ENCODE assay signal across 28 cellular contexts in the genomic region with DNA sequence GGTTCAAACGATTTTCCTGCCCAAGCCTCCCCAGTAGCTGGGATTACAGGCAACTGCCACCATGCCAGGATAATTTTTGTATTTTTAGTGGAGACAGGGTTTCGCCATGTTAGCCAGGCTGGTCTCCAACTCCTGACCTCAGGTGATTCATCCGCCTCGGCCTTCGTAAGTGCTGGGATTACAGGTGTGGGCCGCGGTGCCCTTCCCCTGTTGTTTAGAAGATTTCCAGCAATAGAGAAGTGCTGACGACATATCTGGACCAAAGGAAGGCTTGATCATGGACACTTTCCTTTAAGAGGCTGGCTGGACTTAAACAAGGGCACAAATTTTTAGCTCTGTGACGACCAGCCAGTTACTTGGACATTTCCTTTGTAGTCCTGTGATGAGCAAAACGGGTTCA. TPM values are rescaled to one million over a fixed set of nuclear protein-coding genes. Genes with fewer than 3 reads are reported as not detected.
DNase-seq lines count a peak whose midpoint lies in the region; ATAC-seq and TF ChIP-seq lines count a peak whose summit lies in the region.
"Had no signal": no experiment of that assay in that cellular context is flagged by ENCODE, and none has a peak within 500 bp of the region (broad histone marks: within the 10 kb centered on the region; RNA-seq: fewer than 3 reads in every experiment).

No MANE protein-coding gene starts in this region.

- CTCF ChIA-PET in activated CD4-positive, alpha-beta memory T cell treated with anti-CD3 and anti-CD28 coated beads, Interleukin-2, amount 10 ng/mL, durations not matched to agents 7 days and 5 days (lab: Charles Lee), result interaction anchor here (1.4 to 1.7 kb wide), 2 partner anchors 13 to 71 kb away, joined by 6 read pairs; no protein-coding TSS in a partner anchor

- H3K27me3 Mint-ChIP-seq in stimulated activated memory B cell treated with anti-CD40 and anti-IgM and Interleukin-4, amounts not matched to agents 10 μg/mL and 1 μg/mL and 100 μg/mL, for 72 hours, result peaks cover 59% of the 10 kb centered on the region
- peaks cover 73% of the 10 kb centered on the region for H3K27me3 Mint-ChIP-seq in activated CD4-positive, alpha-beta memory T cell treated with anti-CD3 and anti-CD28 coated beads, Interleukin-2, amount 10 ng/mL, durations not matched to agents 7 days and 5 days

- TF ChIP-seq CTCF in right atrium auricular region (IDR thresholded peaks at IDR 0.05) (no peak), right lobe of liver (IDR thresholded peaks at IDR 0.05) (no peak)

- WGBS in right lobe of liver (ENCODE audit: insufficient coverage, low coverage, low lambda C conversion rate, missing lambda C conversion rate), result 84% methylated on average over 10 of the region's 10 CpGs

- POLR2A ChIA-PET in activated CD4-positive, alpha-beta memory T cell treated with anti-CD3 and anti-CD28 coated beads, Interleukin-2, amount 10 ng/mL, durations not matched to agents 7 days and 5 days (lab: Charles Lee), result interaction anchor here (2.3 to 2.5 kb wide), 2 partner anchors 14 to 51 kb away, joined by 5 to 9 read pairs; partner anchors contain the start of gene MT1X

- H3K4me3 Mint-ChIP-seq in stimulated activated memory B cell treated with anti-CD40 and anti-IgM and Interleukin-4, amounts not matched to agents 10 μg/mL and 1 μg/mL and 100 μg/mL, for 72 hours, result no peak overlapping the region
- no peak overlapping the region for H3K4me3 Mint-ChIP-seq in activated CD4-positive, alpha-beta memory T cell treated with anti-CD3 and anti-CD28 coated beads, Interleukin-2, amount 10 ng/mL, durations not matched to agents 7 days and 5 days

- H3K4me1 Mint-ChIP-seq in stimulated activated memory B cell treated with anti-CD40 and anti-IgM and Interleukin-4, amounts not matched to agents 10 μg/mL and 1 μg/mL and 100 μg/mL, for 72 hours, result peaks cover 43% of the 10 kb centered on the region
- peaks cover 20% of the 10 kb centered on the region for H3K4me1 Mint-ChIP-seq in activated CD4-positive, alpha-beta memory T cell treated with anti-CD3 and anti-CD28 coated beads, Interleukin-2, amount 10 ng/mL, durations not matched to agents 7 days and 5 days

- H3K9me3 ChIP-seq in right atrium auricular region, result no peaks in the 10 kb centered on the region
- H3K9me3 ChIP-seq in right lobe of liver, result no peaks in the 10 kb centered on the region
- H3K9me3 ChIP-seq: prostate gland had no signal

- TF ChIP-seq POLR2A in right lobe of liver (IDR thresholded peaks at IDR 0.05), result no peak

- no peaks in the 10 kb centered on the region for H3K36me3 ChIP-seq in right atrium auricular region
- no peaks in the 10 kb centered on the region for H3K36me3 ChIP-seq in right lobe of liver
- H3K36me3 ChIP-seq: BLaER1, prostate gland had no signal

- H3K27ac Mint-ChIP-seq in stimulated activated memory B cell treated with anti-CD40 and anti-IgM and Interleukin-4, amounts not matched to agents 10 μg/mL and 1 μg/mL and 100 μg/mL, for 72 hours, result peak overlapping the region; percentile 21
- H3K27ac Mint-ChIP-seq in activated CD4-positive, alpha-beta memory T cell treated with anti-CD3 and anti-CD28 coated beads, Interleukin-2, amount 10 ng/mL, durations not matched to agents 7 days and 5 days, result no peak overlapping the region
- H3K27ac Mint-ChIP-seq: activated CD8-positive, alpha-beta T cell treated with anti-CD3 and anti-CD28 coated beads for 36 hours had no signal

- intact Hi-C loops in cardiac septum (cut with DNase I), result no loop called here
- intact Hi-C loops in right lobe of liver (cut with DNase I), result no loop called here

- H3K27me3 ChIP-seq in right atrium auricular region (no peaks in the 10 kb centered on the region), right lobe of liver (no peaks in the 10 kb centered on the region)

- ATAC-seq in right lobe of liver (no peak), GM18870 (IDR thresholded peaks at IDR 0.05; ENCODE audit: unreplicated experiment) (no peak), SK-N-SH treated with all-trans-retinoic acid at 6 μM for 48 hours (no peak)
- ATAC-seq in stimulated activated memory B cell treated with anti-CD40 and anti-IgM and Interleukin-4, amounts not matched to agents 10 μg/mL and 1 μg/mL and 100 μg/mL, for 72 hours, result no peak
- ATAC-seq: activated CD4-positive, CD25-positive, alpha-beta regulatory T cell treated with anti-CD3 and anti-CD28 coated beads, Interleukin-2, amount 50 U/mL, for 24 hours; activated CD8-positive, alpha-beta T cell treated with anti-CD3 and anti-CD28 coated beads for 36 hours had no signal

- H3K4me1 ChIP-seq in right atrium auricular region (peaks cover 0 to 43% of the 10 kb centered on the region in 2 donors), right lobe of liver (peaks cover 0 to 11% (median 0%) of the 10 kb centered on the region in 4 donors)
- H3K4me1 ChIP-seq: BLaER1, prostate gland had no signal

- no peaks in the 10 kb centered on the region for H3K9me3 Mint-ChIP-seq in stimulated activated memory B cell treated with anti-CD40 and anti-IgM and Interleukin-4, amounts not matched to agents 10 μg/mL and 1 μg/mL and 100 μg/mL, for 72 hours
- no peaks in the 10 kb centered on the region for H3K9me3 Mint-ChIP-seq in activated CD4-positive, alpha-beta memory T cell treated with anti-CD3 and anti-CD28 coated beads, Interleukin-2, amount 10 ng/mL, durations not matched to agents 7 days and 5 days
- H3K9me3 Mint-ChIP-seq: activated CD8-positive, alpha-beta T cell treated with anti-CD3 and anti-CD28 coated beads for 36 hours had no signal

- H3K27ac ChIP-seq in right atrium auricular region, result peak overlapping the region; percentile 79 to 81
- peak overlapping the region in 2 of 3 donors; percentile 68 to 83 for H3K27ac ChIP-seq in right lobe of liver
- H3K27ac ChIP-seq: BLaER1, KMS-11 had no signal

- no peak for DNase-seq in right atrium auricular region (ENCODE audit: low spot score)
- DNase-seq in cardiac septum (ENCODE audit: low spot score), result no peak
- DNase-seq in right lobe of liver, result peak in 1 of 3 donors; percentile 27
- no peak for DNase-seq in Kasumi-1 (lab: John Stamatoyannopoulos, UW)
- no peak for DNase-seq in activated CD4-positive, alpha-beta memory T cell treated with anti-CD3 and anti-CD28 coated beads, Interleukin-2, amount 10 ng/mL, durations not matched to agents 7 days and 5 days
- DNase-seq: ACHN; activated CD8-positive, alpha-beta T cell treated with anti-CD3 and anti-CD28 coated beads for 36 hours; activated gamma-delta T cell; COR-L47; DMS79 treated with DMSO at 0.1 percent for 48 hours; islet precursor cell; MV-4-11; NCI-H1694 treated with DMSO at 0.1 percent for 48 hours; NCI-H2171; NCI-H524; SIG-M5; stimulated activated CD4-positive, alpha-beta T cell treated with anti-CD3 and anti-CD28 coated beads, Interleukin-4, amount 100 ng/mL, for 24 hours; stimulated activated naive CD4-positive, alpha-beta T cell; trophoblast cell had no signal

- H3K4me3 ChIP-seq in right atrium auricular region (no peak overlapping the region), right lobe of liver (no peak overlapping the region)
- H3K4me3 ChIP-seq: BLaER1, lung had no signal

- H3K36me3 Mint-ChIP-seq in stimulated activated memory B cell treated with anti-CD40 and anti-IgM and Interleukin-4, amounts not matched to agents 10 μg/mL and 1 μg/mL and 100 μg/mL, for 72 hours, result no peaks in the 10 kb centered on the region
- H3K36me3 Mint-ChIP-seq in activated CD4-positive, alpha-beta memory T cell treated with anti-CD3 and anti-CD28 coated beads, Interleukin-2, amount 10 ng/mL, durations not matched to agents 7 days and 5 days (ENCODE audit: low read depth), result no peaks in the 10 kb centered on the region
- H3K36me3 Mint-ChIP-seq: brain had no signal

TF ChIP-seq in SK-N-SH treated with all-trans-retinoic acid at 6 μM for 48 hours, 23 proteins besides CTCF, POLR2A, EP300 and RAD21 (continues in another document):
- no peak for TF ChIP-seq CREB5 (CRISPR knock-in tag; IDR thresholded peaks at IDR 0.05; ENCODE audit: low read depth)
- no peak for TF ChIP-seq ARNTL (CRISPR knock-in tag; IDR thresholded peaks at IDR 0.05; ENCODE audit: borderline replicate concordance, low read depth)
- TF ChIP-seq ZNF70 (CRISPR knock-in tag; IDR thresholded peaks at IDR 0.05), result no peak
- TF ChIP-seq TCF4 (CRISPR knock-in tag; IDR thresholded peaks at IDR 0.05; ENCODE audit: borderline replicate concordance), result no peak

RNA-seq across cellular contexts. Expression of gene MT1M, which starts 1.3 kb away (rescaled TPM):
- 1 to 10 TPM; 5.2 to 9.9 TPM for total RNA-seq in right atrium auricular region
- total RNA-seq in cardiac septum, result 1.1 TPM
- 100 to 1,000 TPM in 3 of 6 experiments, 10 to 100 TPM in 2, 1 to 10 TPM in 1; 8.6 to 569 (median 84.5) TPM for total RNA-seq in right lobe of liver
- not detected for total RNA-seq in activated CD4-positive, alpha-beta memory T cell treated with anti-CD3 and anti-CD28 coated beads, Interleukin-2, amount 10 ng/mL, durations not matched to agents 7 days and 5 days
- total RNA-seq: activated CD8-positive, alpha-beta T cell treated with anti-CD3 and anti-CD28 coated beads for 36 hours had no signal

RNA-seq across cellular contexts. Expression of gene MT1E, which starts 5.6 kb away (rescaled TPM):
- total RNA-seq in right atrium auricular region (100 to 1,000 TPM; 129 to 210 TPM), cardiac septum (36.1 TPM), right lobe of liver (1,000 to 10,000 TPM in 2 of 6 experiments, 100 to 1,000 TPM in 4; 403 to 1,748 (median 691) TPM)
- 10 to 100 TPM; 10.4 to 12.3 TPM for total RNA-seq in activated CD4-positive, alpha-beta memory T cell treated with anti-CD3 and anti-CD28 coated beads, Interleukin-2, amount 10 ng/mL, durations not matched to agents 7 days and 5 days

RNA-seq across cellular contexts. Expression of gene MT1A, which starts 7.3 kb away (rescaled TPM):
- total RNA-seq in right atrium auricular region, result 10 to 100 TPM in 1 of 2 donors, not detected in 1; 30.0 TPM
- 1.5 TPM for total RNA-seq in cardiac septum
- total RNA-seq in right lobe of liver, result 100 to 1,000 TPM in 3 of 6 experiments, 10 to 100 TPM in 3; 34.9 to 161 (median 110) TPM
- total RNA-seq in activated CD4-positive, alpha-beta memory T cell treated with anti-CD3 and anti-CD28 coated beads, Interleukin-2, amount 10 ng/mL, durations not matched to agents 7 days and 5 days, result not detected
- total RNA-seq: activated CD8-positive, alpha-beta T cell treated with anti-CD3 and anti-CD28 coated beads for 36 hours had no signal

RNA-seq across cellular contexts. Expression of gene MT1B, which starts 20.5 kb away (rescaled TPM):
- total RNA-seq in right atrium auricular region (not detected), cardiac septum (not detected), right lobe of liver (1 to 10 TPM in 3 of 6 experiments, not detected in 3; 1.6 to 7.7 (median 2.2) TPM)
- total RNA-seq in activated CD4-positive, alpha-beta memory T cell treated with anti-CD3 and anti-CD28 coated beads, Interleukin-2, amount 10 ng/mL, durations not matched to agents 7 days and 5 days, result not detected
- total RNA-seq: activated CD8-positive, alpha-beta T cell treated with anti-CD3 and anti-CD28 coated beads for 36 hours; lung; prostate gland had no signal

RNA-seq across cellular contexts. Expression of gene MT2A, which starts 22.8 kb away (rescaled TPM):
- total RNA-seq in right atrium auricular region (100 to 1,000 TPM in 1 of 2 donors, 10 to 100 TPM in 1; 33.3 to 118 TPM), cardiac septum (108 TPM), right lobe of liver (1,000 to 10,000 TPM in 5 of 6 experiments, 100 to 1,000 TPM in 1; 946 to 4,033 (median 2,228) TPM)
- total RNA-seq in activated CD4-positive, alpha-beta memory T cell treated with anti-CD3 and anti-CD28 coated beads, Interleukin-2, amount 10 ng/mL, durations not matched to agents 7 days and 5 days, result 10 to 100 TPM; 47.9 to 51.4 TPM
